Comparison of ENCODE assay signal across 7 cellular contexts in genomic region chr2:151374426-151374825, GRCh38. TPM values are rescaled to one million over a fixed set of nuclear protein-coding genes. Genes with fewer than 3 reads are reported as not detected.
DNase-seq lines count a peak whose midpoint lies in the region; ATAC-seq, FAIRE-seq and TF ChIP-seq lines count a peak whose summit lies in the region.

No MANE protein-coding gene starts in this region.

- no peak for DNase-seq in RWPE2 (ENCODE audit: low spot score)
- no peak for DNase-seq in pancreas
- DNase-seq in NCI-H2227 treated with DMSO at 0.1 percent for 48 hours (lab: John Stamatoyannopoulos, UW), result no peak
- no peak for DNase-seq in activated naive CD4-positive, alpha-beta T cell (lab: John Stamatoyannopoulos, UW)

- intact Hi-C loops in pancreas (cut with DNase I), result no loop called here

- H3K36me3 Mint-ChIP-seq in stimulated activated memory B cell treated with anti-CD40 and anti-IgM and Interleukin-4, amounts not matched to agents 10 μg/mL and 1 μg/mL and 100 μg/mL, for 72 hours, result no peaks in the 10 kb centered on the region

- no peak overlapping the region for H3K4me3 Mint-ChIP-seq in stimulated activated memory B cell treated with anti-CD40 and anti-IgM and Interleukin-4, amounts not matched to agents 10 μg/mL and 1 μg/mL and 100 μg/mL, for 72 hours

- FAIRE-seq in pancreas (lab: Jason Lieb, UNC), result no peak

- H3K27ac ChIP-seq in RWPE2 (ENCODE audit: poor library complexity, severe bottlenecking), result peak overlapping the region; percentile 32
- H3K27ac ChIP-seq in pancreas, result peak overlapping the region in 1 of 4 donors; percentile 30

- no peak overlapping the region for H3K27ac Mint-ChIP-seq in stimulated activated memory B cell treated with anti-CD40 and anti-IgM and Interleukin-4, amounts not matched to agents 10 μg/mL and 1 μg/mL and 100 μg/mL, for 72 hours

- 21 to 25% methylated on average over 3 of the region's 3 CpGs for WGBS in pancreas, 2 donors

- no peaks in the 10 kb centered on the region for H3K27me3 Mint-ChIP-seq in stimulated activated memory B cell treated with anti-CD40 and anti-IgM and Interleukin-4, amounts not matched to agents 10 μg/mL and 1 μg/mL and 100 μg/mL, for 72 hours

- TF ChIP-seq CTCF in RWPE2 (IDR thresholded peaks at IDR 0.05; ENCODE audit: poor library complexity, severe bottlenecking) (no peak), pancreas (IDR thresholded peaks at IDR 0.05) (no peak)

- H3K4me1 Mint-ChIP-seq in stimulated activated memory B cell treated with anti-CD40 and anti-IgM and Interleukin-4, amounts not matched to agents 10 μg/mL and 1 μg/mL and 100 μg/mL, for 72 hours, result no peaks in the 10 kb centered on the region

- no peaks in the 10 kb centered on the region for H3K9me3 ChIP-seq in RWPE2 (ENCODE audit: severe bottlenecking)
- no peaks in the 10 kb centered on the region for H3K9me3 ChIP-seq in pancreas

- H3K27me3 ChIP-seq in RWPE2 (ENCODE audit: insufficient read depth, poor library complexity, severe bottlenecking) (no peaks in the 10 kb centered on the region), pancreas (no peaks in the 10 kb centered on the region)

- ATAC-seq in GM18868 (IDR thresholded peaks at IDR 0.05; ENCODE audit: unreplicated experiment) (peak; percentile 87), HG02763 (IDR thresholded peaks at IDR 0.05; ENCODE audit: unreplicated experiment) (peak; percentile 92), RWPE2 (ENCODE audit: low read depth) (peak; percentile 98), pancreas (peak; percentile 55 to 75 (median 64))
- ATAC-seq in stimulated activated memory B cell treated with anti-CD40 and anti-IgM and Interleukin-4, amounts not matched to agents 10 μg/mL and 1 μg/mL and 100 μg/mL, for 72 hours, result no peak

- H3K4me3 ChIP-seq in RWPE2 (ENCODE audit: severe bottlenecking), result no peak overlapping the region
- H3K4me3 ChIP-seq in pancreas, result no peak overlapping the region

- H3K36me3 ChIP-seq in RWPE2 (ENCODE audit: low read depth) (no peaks in the 10 kb centered on the region), pancreas (no peaks in the 10 kb centered on the region)

- no peaks in the 10 kb centered on the region for H3K9me3 Mint-ChIP-seq in stimulated activated memory B cell treated with anti-CD40 and anti-IgM and Interleukin-4, amounts not matched to agents 10 μg/mL and 1 μg/mL and 100 μg/mL, for 72 hours

- peaks cover 11% of the 10 kb centered on the region for H3K4me1 ChIP-seq in RWPE2 (ENCODE audit: insufficient read depth, poor library complexity, severe bottlenecking)
- no peaks in the 10 kb centered on the region for H3K4me1 ChIP-seq in pancreas

RNA-seq across cellular contexts. Expression of gene TNFAIP6, which starts 17.0 kb away (rescaled TPM):
- under 1 TPM in 3 of 6 donors, not detected in 3; 0.08 to 0.55 (median 0.44) TPM for total RNA-seq in pancreas
- under 1 TPM in 1 of 2 donors, not detected in 1; 0.16 TPM for polyA plus RNA-seq in pancreas

RNA-seq across cellular contexts. Expression of gene RIF1, which starts 35.3 kb away (rescaled TPM):
- total RNA-seq in pancreas, result 10 to 100 TPM; 15.5 to 21.6 (median 17.9) TPM
- 1 to 10 TPM; 2.6 to 4.5 TPM for polyA plus RNA-seq in pancreas
